ENCODE assay signal across 8 cellular contexts in genomic region chr3:50612234-50612972, GRCh38.
DNase-seq lines count a peak whose midpoint lies in the region; ATAC-seq and TF ChIP-seq lines count a peak whose summit lies in the region.

No MANE protein-coding gene starts in this region.

- H3K4me1 Mint-ChIP-seq in nephron progenitor cell: peaks cover 55% of the 10 kb centered on the region

- H3K27me3 Mint-ChIP-seq in nephron progenitor cell (ENCODE audit: low read depth, poor library complexity): peaks cover 36% of the 10 kb centered on the region

- H3K27ac Mint-ChIP-seq in nephron progenitor cell: peak overlapping the region; percentile 69

- H3K9me3 Mint-ChIP-seq in nephron progenitor cell: no peaks in the 10 kb centered on the region

- peak; percentile 5 for ATAC-seq in GM19324 (IDR thresholded peaks at IDR 0.05; ENCODE audit: low FRiP score, unreplicated experiment)

- peak overlapping the region; percentile 85 for H3K4me3 Mint-ChIP-seq in nephron progenitor cell

- peak overlapping the region; percentile 65 for H3K4me3 ChIP-seq in LNCaP clone FGC (ENCODE audit: low read depth, low read length)

- H3K36me3 Mint-ChIP-seq in nephron progenitor cell (ENCODE audit: low read depth): no peaks in the 10 kb centered on the region

- no peak for DNase-seq in LNCaP clone FGC (ENCODE audit: low read depth)
- no peak for DNase-seq in nephron progenitor cell
- DNase-seq in inferior parietal cortex (ENCODE audit: extremely low spot score): no peak
- no peak for DNase-seq in NCI-H1417 (lab: John Stamatoyannopoulos, UW)
- no peak for DNase-seq in NOMO-1 treated with DMSO at 0.1 percent for 48 hours (lab: John Stamatoyannopoulos, UW; ENCODE audit: unreplicated experiment)
- no peak for DNase-seq in activated CD4-positive, alpha-beta T cell treated with anti-CD3 and anti-CD28 coated beads, Interleukin-2, amount 50 U/mL, for 48 hours

- peak overlapping the region; percentile 10 for H3K27ac ChIP-seq in cingulate gyrus (ENCODE audit: low read depth, low read length)

- no peak for TF ChIP-seq CTCF in LNCaP clone FGC (IDR thresholded peaks at IDR 0.05; ENCODE audit: control insufficient read depth, extremely low read depth, insufficient read depth)
- no peak for TF ChIP-seq CTCF in nephron progenitor cell (IDR thresholded peaks at IDR 0.05)
